In the genomic region with DNA sequence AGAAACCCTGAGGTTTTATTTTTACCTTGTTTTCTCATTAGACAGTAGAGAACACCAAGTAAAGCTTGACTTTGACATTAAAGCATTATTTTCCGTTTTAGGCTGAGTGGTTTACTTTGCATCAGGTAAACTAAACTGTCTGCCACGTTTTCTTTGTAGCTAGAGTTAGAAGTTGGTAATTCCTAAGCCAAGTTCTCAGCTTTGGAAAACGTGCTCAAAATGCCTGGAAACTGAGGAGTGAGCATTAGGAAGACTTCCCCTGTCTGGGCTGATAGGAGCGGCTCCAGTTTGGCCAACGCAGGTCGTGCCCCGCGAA, we compare ENCODE assay signal across 8 cellular contexts. TPM values are rescaled to one million over a fixed set of nuclear protein-coding genes. Genes with fewer than 3 reads are reported as not detected.
DNase-seq lines count a peak whose midpoint lies in the region; ATAC-seq and TF ChIP-seq lines count a peak whose summit lies in the region.

No MANE protein-coding gene starts in this region.

- H3K27ac ChIP-seq in GM23338 (ENCODE audit: low read depth) (no peak overlapping the region), hepatocyte (peak overlapping the region; percentile 41), rectal smooth muscle tissue (ENCODE audit: low read depth, low read length) (peak overlapping the region; percentile 97)

- H3K9me3 ChIP-seq in adipocyte (ENCODE audit: control insufficient read depth, low read length) (no peaks in the 10 kb centered on the region), hepatocyte (ENCODE audit: low read depth) (no peaks in the 10 kb centered on the region), HAP-1 (no peaks in the 10 kb centered on the region)

- ATAC-seq in GM23338 (peak; percentile 64), HG03025 (IDR thresholded peaks at IDR 0.05; ENCODE audit: low FRiP score, unreplicated experiment) (no peak), GM21825 (IDR thresholded peaks at IDR 0.05; ENCODE audit: unreplicated experiment) (no peak)

- peaks cover 4% of the 10 kb centered on the region; the same call in 2 of the 3 replicates for H3K4me1 Mint-ChIP-seq in GM23338

- in situ Hi-C loops in HAP-1 (cut with MboI; ENCODE audit: low sequenced_read_pairs) = no loop called here

- DNase-seq in GM23338 (ENCODE audit: low spot score) (no peak), adipocyte (ENCODE audit: low read depth) (no peak), hepatocyte (ENCODE audit: low spot score) (no peak), HAP-1 (ENCODE audit: low spot score in 2 of 2) (no peak), NCI-H2227 (lab: John Stamatoyannopoulos, UW; ENCODE audit: unreplicated experiment) (no peak)

- peaks cover 7% of the 10 kb centered on the region for H3K27me3 Mint-ChIP-seq in GM23338 (ENCODE audit: insufficient read depth, low read depth, poor library complexity)

- no peaks in the 10 kb centered on the region for H3K36me3 Mint-ChIP-seq in GM23338 (ENCODE audit: low read depth)

- H3K27me3 ChIP-seq in GM23338 (ENCODE audit: insufficient read depth) (peaks cover 37% of the 10 kb centered on the region), adipocyte (replicated peaks; ENCODE audit: control insufficient read depth, insufficient read depth, low read length) (peaks cover 32% of the 10 kb centered on the region), hepatocyte (peaks cover 47% of the 10 kb centered on the region), rectal smooth muscle tissue (ENCODE audit: control insufficient read depth, insufficient read depth, low read length) (no peaks in the 10 kb centered on the region), HAP-1 (ENCODE audit: low read depth) (no peaks in the 10 kb centered on the region; the same call in 1 of the 2 replicates)

- H3K4me3 ChIP-seq in GM23338 = peak overlapping the region; percentile 91
- peak overlapping the region; percentile 77 for H3K4me3 ChIP-seq in adipocyte (ENCODE audit: low read length)
- H3K4me3 ChIP-seq in hepatocyte = peak overlapping the region; percentile 97
- H3K4me3 ChIP-seq in rectal smooth muscle tissue (ENCODE audit: low read length) = peak overlapping the region; percentile 86
- no peak overlapping the region for H3K4me3 ChIP-seq in HAP-1

- 7% methylated on average over 8 of the region's 8 CpGs for WGBS in hepatocyte (ENCODE audit: low lambda C conversion rate, missing lambda C conversion rate)

- no peaks in the 10 kb centered on the region; the same call in 1 of the 2 replicates for H3F3A ChIP-seq in GM23338 (replicated peaks; ENCODE audit: low read depth)

- no peaks in the 10 kb centered on the region for H3K9me2 ChIP-seq in GM23338 (ENCODE audit: insufficient read depth)
- no peaks in the 10 kb centered on the region for H3K9me2 ChIP-seq in hepatocyte (replicated peaks; ENCODE audit: insufficient read depth)

- peak overlapping the region; percentile 82 for H3K4me3 Mint-ChIP-seq in GM23338

- H3K27ac Mint-ChIP-seq in GM23338 = no peak overlapping the region

- H3K36me3 ChIP-seq in GM23338 (ENCODE audit: insufficient read depth) (no peaks in the 10 kb centered on the region), adipocyte (ENCODE audit: control insufficient read depth, insufficient read depth, low read length, severe bottlenecking) (no peaks in the 10 kb centered on the region), hepatocyte (replicated peaks; ENCODE audit: insufficient read depth, low read depth) (no peaks in the 10 kb centered on the region), rectal smooth muscle tissue (ENCODE audit: control insufficient read depth, insufficient read depth, low read length) (no peaks in the 10 kb centered on the region), HAP-1 (replicated peaks) (no peaks in the 10 kb centered on the region)

- H3K9me3 Mint-ChIP-seq in GM23338 = no peaks in the 10 kb centered on the region

- H3K9ac ChIP-seq in adipocyte (ENCODE audit: low read length) = peak overlapping the region; percentile 25
- H3K9ac ChIP-seq in rectal smooth muscle tissue (ENCODE audit: low read length) = peak overlapping the region; percentile 81

- H3K4me2 ChIP-seq in GM23338 (peak overlapping the region; percentile 98), hepatocyte (peak overlapping the region; percentile 98)

- H3K79me2 ChIP-seq in GM23338 (replicated peaks; ENCODE audit: insufficient read depth) (no peaks in the 10 kb centered on the region), hepatocyte (no peaks in the 10 kb centered on the region)

- TF ChIP-seq CTCF in GM23338 (conservative IDR thresholded peaks at IDR 0.05; ENCODE audit: low read depth in 2 of 2) (no peak), hepatocyte (IDR thresholded peaks at IDR 0.05; ENCODE audit: poor library complexity) (no peak)

- H4K20me1 ChIP-seq in GM23338 (replicated peaks; ENCODE audit: insufficient read depth) = no peaks in the 10 kb centered on the region
- no peaks in the 10 kb centered on the region for H4K20me1 ChIP-seq in hepatocyte (ENCODE audit: insufficient read depth, poor library complexity, severe bottlenecking)

- H3K4me1 ChIP-seq in GM23338 (ENCODE audit: insufficient read depth) (peaks cover 9% of the 10 kb centered on the region), adipocyte (ENCODE audit: control insufficient read depth, insufficient read depth, low read length) (peaks cover 3% of the 10 kb centered on the region), hepatocyte (ENCODE audit: insufficient read depth) (peaks cover 6% of the 10 kb centered on the region), rectal smooth muscle tissue (ENCODE audit: control insufficient read depth, insufficient read depth, low read length) (peaks cover 12% of the 10 kb centered on the region), HAP-1 (no peaks in the 10 kb centered on the region)

- H2AFZ ChIP-seq in GM23338 (peak overlapping the region; percentile 97), hepatocyte (peak overlapping the region; percentile 80)

TF ChIP-seq in GM23338, 12 proteins besides CTCF, POLR2A, EP300 and RAD21:
- TF ChIP-seq, protein P1, sequence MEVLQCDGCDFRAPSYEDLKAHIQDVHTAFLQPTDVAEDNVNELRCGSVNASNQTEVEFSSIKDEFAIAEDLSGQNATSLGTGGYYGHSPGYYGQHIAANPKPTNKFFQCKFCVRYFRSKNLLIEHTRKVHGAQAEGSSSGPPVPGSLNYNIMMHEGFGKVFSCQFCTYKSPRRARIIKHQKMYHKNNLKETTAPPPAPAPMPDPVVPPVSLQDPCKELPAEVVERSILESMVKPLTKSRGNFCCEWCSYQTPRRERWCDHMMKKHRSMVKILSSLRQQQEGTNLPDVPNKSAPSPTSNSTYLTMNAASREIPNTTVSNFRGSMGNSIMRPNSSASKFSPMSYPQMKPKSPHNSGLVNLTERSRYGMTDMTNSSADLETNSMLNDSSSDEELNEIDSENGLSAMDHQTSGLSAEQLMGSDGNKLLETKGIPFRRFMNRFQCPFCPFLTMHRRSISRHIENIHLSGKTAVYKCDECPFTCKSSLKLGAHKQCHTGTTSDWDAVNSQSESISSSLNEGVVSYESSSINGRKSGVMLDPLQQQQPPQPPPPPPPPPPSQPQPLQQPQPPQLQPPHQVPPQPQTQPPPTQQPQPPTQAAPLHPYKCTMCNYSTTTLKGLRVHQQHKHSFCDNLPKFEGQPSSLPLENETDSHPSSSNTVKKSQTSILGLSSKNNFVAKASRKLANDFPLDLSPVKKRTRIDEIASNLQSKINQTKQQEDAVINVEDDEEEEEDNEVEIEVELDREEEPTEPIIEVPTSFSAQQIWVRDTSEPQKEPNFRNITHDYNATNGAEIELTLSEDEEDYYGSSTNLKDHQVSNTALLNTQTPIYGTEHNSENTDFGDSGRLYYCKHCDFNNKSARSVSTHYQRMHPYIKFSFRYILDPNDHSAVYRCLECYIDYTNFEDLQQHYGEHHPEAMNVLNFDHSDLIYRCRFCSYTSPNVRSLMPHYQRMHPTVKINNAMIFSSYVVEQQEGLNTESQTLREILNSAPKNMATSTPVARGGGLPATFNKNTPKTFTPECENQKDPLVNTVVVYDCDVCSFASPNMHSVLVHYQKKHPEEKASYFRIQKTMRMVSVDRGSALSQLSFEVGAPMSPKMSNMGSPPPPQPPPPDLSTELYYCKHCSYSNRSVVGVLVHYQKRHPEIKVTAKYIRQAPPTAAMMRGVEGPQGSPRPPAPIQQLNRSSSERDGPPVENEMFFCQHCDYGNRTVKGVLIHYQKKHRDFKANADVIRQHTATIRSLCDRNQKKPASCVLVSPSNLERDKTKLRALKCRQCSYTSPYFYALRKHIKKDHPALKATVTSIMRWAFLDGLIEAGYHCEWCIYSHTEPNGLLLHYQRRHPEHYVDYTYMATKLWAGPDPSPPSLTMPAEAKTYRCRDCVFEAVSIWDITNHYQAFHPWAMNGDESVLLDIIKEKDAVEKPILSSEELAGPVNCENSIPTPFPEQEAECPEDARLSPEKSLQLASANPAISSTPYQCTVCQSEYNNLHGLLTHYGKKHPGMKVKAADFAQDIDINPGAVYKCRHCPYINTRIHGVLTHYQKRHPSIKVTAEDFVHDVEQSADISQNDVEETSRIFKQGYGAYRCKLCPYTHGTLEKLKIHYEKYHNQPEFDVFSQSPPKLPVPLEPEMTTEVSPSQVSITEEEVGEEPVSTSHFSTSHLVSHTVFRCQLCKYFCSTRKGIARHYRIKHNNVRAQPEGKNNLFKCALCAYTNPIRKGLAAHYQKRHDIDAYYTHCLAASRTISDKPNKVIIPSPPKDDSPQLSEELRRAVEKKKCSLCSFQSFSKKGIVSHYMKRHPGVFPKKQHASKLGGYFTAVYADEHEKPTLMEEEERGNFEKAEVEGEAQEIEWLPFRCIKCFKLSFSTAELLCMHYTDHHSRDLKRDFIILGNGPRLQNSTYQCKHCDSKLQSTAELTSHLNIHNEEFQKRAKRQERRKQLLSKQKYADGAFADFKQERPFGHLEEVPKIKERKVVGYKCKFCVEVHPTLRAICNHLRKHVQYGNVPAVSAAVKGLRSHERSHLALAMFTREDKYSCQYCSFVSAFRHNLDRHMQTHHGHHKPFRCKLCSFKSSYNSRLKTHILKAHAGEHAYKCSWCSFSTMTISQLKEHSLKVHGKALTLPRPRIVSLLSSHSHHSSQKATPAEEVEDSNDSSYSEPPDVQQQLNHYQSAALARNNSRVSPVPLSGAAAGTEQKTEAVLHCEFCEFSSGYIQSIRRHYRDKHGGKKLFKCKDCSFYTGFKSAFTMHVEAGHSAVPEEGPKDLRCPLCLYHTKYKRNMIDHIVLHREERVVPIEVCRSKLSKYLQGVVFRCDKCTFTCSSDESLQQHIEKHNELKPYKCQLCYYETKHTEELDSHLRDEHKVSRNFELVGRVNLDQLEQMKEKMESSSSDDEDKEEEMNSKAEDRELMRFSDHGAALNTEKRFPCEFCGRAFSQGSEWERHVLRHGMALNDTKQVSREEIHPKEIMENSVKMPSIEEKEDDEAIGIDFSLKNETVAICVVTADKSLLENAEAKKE (CRISPR knock-in tag; IDR thresholded peaks at IDR 0.05) = no peak
- TF ChIP-seq NANOG (IDR thresholded peaks at IDR 0.05; ENCODE audit: borderline replicate concordance) (no peak), EZH2phosphoT487 (IDR thresholded peaks at IDR 0.05; ENCODE audit: unreplicated experiment) (no peak)

RNA-seq across cellular contexts. Expression of a gene that starts 0.8 kb away (rescaled TPM):
- 18.0 and 19.5 TPM in 2 replicates for total RNA-seq in GM23338 (2014; rRNA removed; shearing (Covaris generic))
- polyA plus RNA-seq in GM23338 (2016; fragmentation: Nextera tagmentation; extraction: Ambion mirVana) (8.3 and 8.5 TPM in 2 replicates), hepatocyte (10.0 and 13.8 TPM in 2 replicates)
- total RNA-seq in hepatocyte = 26.4 and 29.3 TPM in 2 replicates
